Comparison of ENCODE assay signal across 25 cellular contexts in the genomic region with DNA sequence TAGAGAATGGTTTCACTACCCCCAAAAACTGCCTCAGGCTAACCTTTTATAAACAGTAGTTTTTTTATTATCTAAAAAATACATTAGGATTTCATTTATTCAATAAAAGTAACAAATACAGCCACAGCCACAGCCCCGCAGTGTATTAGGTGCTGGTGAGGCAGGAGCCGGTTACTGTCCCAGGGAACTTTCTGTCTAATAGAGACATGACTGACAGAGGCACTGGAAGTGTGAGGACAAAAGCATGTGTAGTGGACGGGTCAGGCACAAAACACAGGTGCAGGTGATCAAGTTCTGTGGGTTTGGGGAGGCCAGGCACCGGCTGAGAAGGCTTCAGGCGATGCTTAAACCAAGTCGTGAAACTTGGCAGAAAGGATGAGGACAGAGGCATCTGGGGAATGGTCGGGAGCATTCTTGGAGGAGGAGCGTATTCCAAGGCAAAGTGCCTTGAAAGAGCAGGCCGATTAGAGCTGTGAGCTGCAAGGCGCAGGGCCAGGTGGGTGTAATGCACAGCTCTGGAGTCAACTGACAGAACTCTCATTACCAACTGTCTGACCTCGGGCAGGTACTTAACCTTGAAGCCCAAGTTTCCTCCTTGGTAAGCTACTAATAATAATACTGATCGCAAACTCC.
DNase-seq lines count a peak whose midpoint lies in the region; ATAC-seq, FAIRE-seq and TF ChIP-seq lines count a peak whose summit lies in the region.
"Had no signal": no experiment of that assay in that cellular context is flagged by ENCODE, and none has a peak within 500 bp of the region (broad histone marks: within the 10 kb centered on the region; RNA-seq: fewer than 3 reads in every experiment).

No MANE protein-coding gene starts in this region.

- no peak overlapping the region for H2BK120ac ChIP-seq in trophoblast cell (ENCODE audit: insufficient read depth, low read length, poor library complexity)

- ATAC-seq in GM18868 (IDR thresholded peaks at IDR 0.05; ENCODE audit: unreplicated experiment) = no peak

- no peak overlapping the region for H2BK5ac ChIP-seq in trophoblast cell (ENCODE audit: low read depth, low read length, poor library complexity)

- H3K4me1 Mint-ChIP-seq in astrocyte (ENCODE audit: low read depth, unreplicated experiment) = peaks cover 20% of the 10 kb centered on the region
- H3K4me1 Mint-ChIP-seq: activated CD4-positive, alpha-beta memory T cell treated with anti-CD3 and anti-CD28 coated beads, Interleukin-2, amount 10 ng/mL, durations not matched to agents 7 days and 5 days had no signal

- no peak for TF ChIP-seq CTCF in astrocyte (IDR thresholded peaks at IDR 0.05; ENCODE audit: insufficient read depth, low read depth, low read length)
- no peak for TF ChIP-seq CTCF in coronary artery (IDR thresholded peaks at IDR 0.05)

- no peaks in the 10 kb centered on the region for H3K79me1 ChIP-seq in trophoblast cell (ENCODE audit: low read length)

- no peak overlapping the region for H4K12ac ChIP-seq in trophoblast cell (ENCODE audit: low read depth, low read length)

- H4K20me1 ChIP-seq in astrocyte (ENCODE audit: insufficient read depth, low read length) = no peaks in the 10 kb centered on the region

- H3K27ac ChIP-seq in astrocyte (ENCODE audit: low read depth, low read length) = no peak overlapping the region
- no peak overlapping the region for H3K27ac ChIP-seq in iPS DF 6.9 (ENCODE audit: low read length)
- no peak overlapping the region for H3K27ac ChIP-seq in trophoblast cell (ENCODE audit: low read depth, low read length)
- no peak overlapping the region for H3K27ac ChIP-seq in coronary artery
- H3K27ac ChIP-seq: BLaER1 treated with 17β-estradiol and CSF1 and Interleukin-3, amounts not matched to agents 10 nM and 100 nM; breast epithelium; stomach; transverse colon had no signal

- no peak overlapping the region for H3K23ac ChIP-seq in trophoblast cell (ENCODE audit: low read length)

- H3K9ac ChIP-seq in astrocyte (ENCODE audit: low read length) (no peak overlapping the region), trophoblast cell (ENCODE audit: low read length) (no peak overlapping the region)
- H3K9ac ChIP-seq: BLaER1 treated with 17β-estradiol and CSF1 and Interleukin-3, amounts not matched to agents 10 nM and 100 nM had no signal

- no peak overlapping the region for H2AFZ ChIP-seq in astrocyte (ENCODE audit: low read depth, low read length)
- H2AFZ ChIP-seq in trophoblast cell (ENCODE audit: insufficient read depth, low read length, poor library complexity) = no peak overlapping the region

- H3K14ac ChIP-seq in trophoblast cell (ENCODE audit: low read length) = no peak overlapping the region

- WGBS in iPS DF 6.9 (ENCODE audit: insufficient coverage, insufficient read length) = no CpG with 5 or more reads among the region's 12 CpGs
- no CpG with 5 or more reads among the region's 12 CpGs for WGBS in trophoblast cell (ENCODE audit: extremely low coverage, insufficient coverage, insufficient read length)

- FAIRE-seq in astrocyte (lab: Jason Lieb, UNC) (no peak), GM12892 (lab: Jason Lieb, UNC) (no peak)
- FAIRE-seq: endometrium had no signal

- H3K4me3 ChIP-seq in astrocyte (ENCODE audit: insufficient read depth, low read depth, low read length) (no peak overlapping the region), iPS DF 6.9 (ENCODE audit: low read length) (no peak overlapping the region), trophoblast cell (ENCODE audit: low read depth, low read length) (no peak overlapping the region), coronary artery (no peak overlapping the region)
- H3K4me3 ChIP-seq: BLaER1 treated with 17β-estradiol and CSF1 and Interleukin-3, amounts not matched to agents 10 nM and 100 nM; breast epithelium; stomach; transverse colon had no signal

- no peaks in the 10 kb centered on the region for H3K9me3 Mint-ChIP-seq in astrocyte (ENCODE audit: unreplicated experiment)
- H3K9me3 Mint-ChIP-seq: activated CD4-positive, alpha-beta memory T cell treated with anti-CD3 and anti-CD28 coated beads, Interleukin-2, amount 10 ng/mL, durations not matched to agents 7 days and 5 days; T-helper 2 cell treated with Interferon-gamma antibody and Interleukin-4, amounts not matched to agents 5 μg/mL and 100 μg/mL, for 36 hours had no signal

- H3K9me3 ChIP-seq in astrocyte (ENCODE audit: insufficient read depth, low read depth, low read length) (no peaks in the 10 kb centered on the region), iPS DF 6.9 (ENCODE audit: control insufficient read depth, insufficient read depth, low read length) (no peaks in the 10 kb centered on the region), trophoblast cell (ENCODE audit: insufficient read depth, low read depth, low read length) (no peaks in the 10 kb centered on the region)
- H3K9me3 ChIP-seq: BLaER1 treated with 17β-estradiol and CSF1 and Interleukin-3, amounts not matched to agents 10 nM and 100 nM; breast epithelium; stomach; transverse colon had no signal

- H2BK12ac ChIP-seq in trophoblast cell (ENCODE audit: low read length) = no peak overlapping the region

- H3K36me3 Mint-ChIP-seq in astrocyte (ENCODE audit: low read depth, unreplicated experiment) = no peaks in the 10 kb centered on the region

- no peak overlapping the region for H3K4me2 ChIP-seq in astrocyte (ENCODE audit: low read length)
- H3K4me2 ChIP-seq in trophoblast cell (ENCODE audit: low read length) = no peak overlapping the region
- H3K4me2 ChIP-seq: BLaER1 treated with 17β-estradiol and CSF1 and Interleukin-3, amounts not matched to agents 10 nM and 100 nM had no signal

- H2AK5ac ChIP-seq in trophoblast cell (ENCODE audit: low read length) = no peak overlapping the region

- H3K27me3 Mint-ChIP-seq in astrocyte (ENCODE audit: low read depth, unreplicated experiment) = no peaks in the 10 kb centered on the region
- H3K27me3 Mint-ChIP-seq: activated CD4-positive, alpha-beta memory T cell treated with anti-CD3 and anti-CD28 coated beads, Interleukin-2, amount 10 ng/mL, durations not matched to agents 7 days and 5 days had no signal

- H3K4me3 Mint-ChIP-seq in astrocyte (ENCODE audit: unreplicated experiment) = no peak overlapping the region
- H3K4me3 Mint-ChIP-seq: activated CD4-positive, alpha-beta memory T cell treated with anti-CD3 and anti-CD28 coated beads, Interleukin-2, amount 10 ng/mL, durations not matched to agents 7 days and 5 days; T-helper 2 cell treated with Interferon-gamma antibody and Interleukin-4, amounts not matched to agents 5 μg/mL and 100 μg/mL, for 36 hours had no signal

- no peak overlapping the region for H3K18ac ChIP-seq in trophoblast cell (ENCODE audit: low read length)

- DNase-seq in ELF-1 (ENCODE audit: low read depth, low spot score) (peak; percentile 83), astrocyte (ENCODE audit: low read depth) (peak; percentile 12), iPS DF 6.9 (ENCODE audit: low read depth, low spot score) (peak; percentile 20), trophoblast cell (peak; percentile 46 to 68), GM12892 (ENCODE audit: insufficient read length) (no peak), NCI-H69 (lab: John Stamatoyannopoulos, UW) (no peak), coronary artery (ENCODE audit: low spot score) (no peak)
- DNase-seq: activated CD4-positive, alpha-beta memory T cell treated with anti-CD3 and anti-CD28 coated beads, Interleukin-2, amount 10 ng/mL, durations not matched to agents 7 days and 5 days; activated CD4-positive, CD25-positive, alpha-beta regulatory T cell; activated gamma-delta T cell treated with Interleukin-2 at 50 U/mL for 16 hours; activated T-cell treated with anti-CD3 and anti-CD28 coated beads for 4 hours; Calu3; cortex of kidney; EL; NCI-H1092; NCI-H187 treated with DMSO at 0.1 percent for 48 hours; NCI-H774; stimulated activated CD4-positive, alpha-beta T cell treated with anti-CD3 and anti-CD28 coated beads, Interleukin-12 subunit alpha, Interleukin-12 subunit beta, amount 100 ng/mL, for 4 hours; stomach; transverse colon had no signal

- H3K4me1 ChIP-seq in astrocyte (ENCODE audit: insufficient read depth, low read length) = peaks cover 4% of the 10 kb centered on the region
- H3K4me1 ChIP-seq in iPS DF 6.9 (ENCODE audit: control insufficient read depth, insufficient read depth, low read length) = peaks cover 10% of the 10 kb centered on the region
- H3K4me1 ChIP-seq in trophoblast cell (ENCODE audit: control insufficient read depth in 1 of 2, insufficient read depth in 2 of 2, low read length in 2 of 2) = peaks cover 3 to 9% of the 10 kb centered on the region in 2 experiments
- H3K4me1 ChIP-seq: BLaER1 treated with 17β-estradiol and CSF1 and Interleukin-3, amounts not matched to agents 10 nM and 100 nM; breast epithelium; transverse colon had no signal

- no peak overlapping the region for H4K8ac ChIP-seq in trophoblast cell (ENCODE audit: low read depth, low read length)

- no peak overlapping the region for H3K4ac ChIP-seq in trophoblast cell (ENCODE audit: low read depth, low read length)

- no peak for TF ChIP-seq POLR2A in GM12892 (IDR thresholded peaks at IDR 0.05; ENCODE audit: low read depth, low read length)

- no peak overlapping the region for H4K91ac ChIP-seq in trophoblast cell (ENCODE audit: low read depth, low read length)

- H3K27me3 ChIP-seq in astrocyte (ENCODE audit: insufficient read depth, low read length) = no peaks in the 10 kb centered on the region
- no peaks in the 10 kb centered on the region for H3K27me3 ChIP-seq in iPS DF 6.9 (ENCODE audit: control insufficient read depth, insufficient read depth, low read length)
- H3K27me3 ChIP-seq in trophoblast cell (ENCODE audit: insufficient read depth, low read length) = no peaks in the 10 kb centered on the region
- H3K27me3 ChIP-seq: BLaER1 treated with 17β-estradiol and CSF1 and Interleukin-3, amounts not matched to agents 10 nM and 100 nM; breast epithelium; stomach; transverse colon had no signal

- no peaks in the 10 kb centered on the region for H3K79me2 ChIP-seq in astrocyte (ENCODE audit: insufficient read depth, low read length)
- H3K79me2 ChIP-seq in trophoblast cell (ENCODE audit: control insufficient read depth, insufficient read depth, low read length, poor library complexity) = no peaks in the 10 kb centered on the region

- H3K36me3 ChIP-seq in astrocyte (ENCODE audit: insufficient read depth, low read length) = no peaks in the 10 kb centered on the region
- H3K36me3 ChIP-seq in iPS DF 6.9 (ENCODE audit: control insufficient read depth, insufficient read depth, low read length) = no peaks in the 10 kb centered on the region; the same call in 1 of the 2 replicates
- peaks cover 2 to 4% of the 10 kb centered on the region in 2 experiments for H3K36me3 ChIP-seq in trophoblast cell (ENCODE audit: control insufficient read depth in 1 of 2, insufficient read depth in 2 of 2, low read length in 2 of 2)
- H3K36me3 ChIP-seq: breast epithelium had no signal

- H3K27ac Mint-ChIP-seq in astrocyte (ENCODE audit: unreplicated experiment) = no peak overlapping the region
- H3K27ac Mint-ChIP-seq: activated CD4-positive, alpha-beta memory T cell treated with anti-CD3 and anti-CD28 coated beads, Interleukin-2, amount 10 ng/mL, durations not matched to agents 7 days and 5 days; T-helper 2 cell treated with Interferon-gamma antibody and Interleukin-4, amounts not matched to agents 5 μg/mL and 100 μg/mL, for 36 hours had no signal

Comparison
In these comparisons a context has a peak if more than half of its experiments do, and no peak if none do; other contexts are left out.
1. DNase-seq: peak in ELF-1 (single experiment), astrocyte (single experiment), iPS DF 6.9 (single experiment) and trophoblast cell (2 of 2); none in GM12892 (single experiment), NCI-H69 (single experiment) and coronary artery (single experiment).